32 cellular contexts compared by ENCODE assay signal in the genomic region with DNA sequence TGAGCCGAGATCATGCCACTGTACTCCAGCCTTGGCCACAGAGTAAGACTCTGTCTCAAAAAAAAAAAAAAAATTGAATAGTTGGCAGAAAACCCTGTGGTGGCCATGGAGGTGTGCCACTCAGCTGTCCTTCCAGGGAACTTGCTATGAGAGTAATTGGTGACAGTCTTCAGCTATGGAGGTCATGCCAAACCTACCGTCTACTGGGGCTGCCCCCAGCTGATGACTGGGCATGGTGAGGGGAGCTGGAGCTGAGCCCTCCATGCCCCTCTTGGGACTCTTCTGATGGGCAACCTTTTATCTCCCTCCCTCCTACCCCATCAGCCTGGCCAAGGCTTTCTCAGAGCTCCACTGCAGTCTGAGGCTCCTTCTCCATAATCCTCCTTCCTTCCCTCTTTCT.
"Had no signal": no experiment of that assay in that cellular context is flagged by ENCODE, and none has a peak within 500 bp of the region (broad histone marks: within the 10 kb centered on the region; RNA-seq: fewer than 3 reads in every experiment).

No MANE protein-coding gene starts in this region.

- H3K27ac ChIP-seq: adrenal gland, body of pancreas, colonic mucosa, epithelial cell of prostate had no signal

- ATAC-seq: activated CD4-positive, alpha-beta T cell treated with anti-CD3 and anti-CD28 coated beads for 36 hours; activated CD8-positive, alpha-beta memory T cell treated with anti-CD3 and anti-CD28 coated beads, Interleukin-2, amount 10 ng/mL, durations not matched to agents 7 days and 5 days; activated CD8-positive, alpha-beta T cell treated with anti-CD3 and anti-CD28 coated beads, Interleukin-2, amount 10 ng/mL, durations not matched to agents 7 days and 5 days; activated naive CD8-positive, alpha-beta T cell treated with anti-CD3 and anti-CD28 coated beads, Interleukin-2, amount 50 U/mL, for 24 hours; body of pancreas; esophagus mucosa had no signal

- FAIRE-seq: endometrium, endothelial cell of umbilical vein, frontal cortex had no signal

- H3K27ac Mint-ChIP-seq: activated CD4-positive, alpha-beta memory T cell treated with anti-CD3 and anti-CD28 coated beads for 36 hours; activated CD4-positive, alpha-beta T cell treated with anti-CD3 and anti-CD28 coated beads for 36 hours; activated CD4-positive, alpha-beta T cell treated with anti-CD3 and anti-CD28 coated beads, Interleukin-2, amount 10 ng/mL, durations not matched to agents 24 days and 14 days; activated CD8-positive, alpha-beta memory T cell treated with anti-CD3 and anti-CD28 coated beads, Interleukin-2, amount 10 ng/mL, durations not matched to agents 7 days and 5 days; activated CD8-positive, alpha-beta T cell treated with anti-CD3 and anti-CD28 coated beads, Interleukin-2, amount 10 ng/mL, durations not matched to agents 7 days and 5 days; activated naive CD4-positive, alpha-beta T cell treated with anti-CD3 and anti-CD28 coated beads for 36 hours; activated naive CD4-positive, alpha-beta T cell treated with anti-CD3 and anti-CD28 coated beads, Interleukin-2, amount 50 U/mL, for 24 hours; activated naive CD8-positive, alpha-beta T cell treated with anti-CD3 and anti-CD28 coated beads for 36 hours; activated naive CD8-positive, alpha-beta T cell treated with anti-CD3 and anti-CD28 coated beads, Interleukin-2, amount 50 U/mL, for 24 hours; activated T-helper 1 cell treated with anti-CD3 and anti-CD28 coated beads, Interleukin-12 subunit alpha, Interleukin-12 subunit beta, Interleukin-2, Interleukin-4 antibody, amounts not matched to agents 30 ng/mL and 10 ng/mL and 1 ng/mL, durations not matched to agents 14 hours and 24 hours and 36 hours; activated T-helper 2 cell treated with anti-CD3 and anti-CD28 coated beads, Interferon-gamma antibody, Interleukin-2, Interleukin-4, amounts not matched to agents 10 μg/mL and 5 μg/mL and 100 μg/mL, durations not matched to agents 14 hours and 24 hours and 36 hours had no signal

- H3K4me3 Mint-ChIP-seq: activated CD4-positive, alpha-beta memory T cell treated with anti-CD3 and anti-CD28 coated beads for 36 hours; activated CD4-positive, alpha-beta T cell treated with anti-CD3 and anti-CD28 coated beads for 36 hours; activated CD4-positive, alpha-beta T cell treated with anti-CD3 and anti-CD28 coated beads, Interleukin-2, amount 10 ng/mL, durations not matched to agents 24 days and 14 days; activated CD8-positive, alpha-beta memory T cell treated with anti-CD3 and anti-CD28 coated beads, Interleukin-2, amount 10 ng/mL, durations not matched to agents 7 days and 5 days; activated CD8-positive, alpha-beta T cell treated with anti-CD3 and anti-CD28 coated beads, Interleukin-2, amount 10 ng/mL, durations not matched to agents 7 days and 5 days; activated naive CD4-positive, alpha-beta T cell treated with anti-CD3 and anti-CD28 coated beads for 36 hours; activated naive CD4-positive, alpha-beta T cell treated with anti-CD3 and anti-CD28 coated beads, Interleukin-2, amount 50 U/mL, for 24 hours; activated naive CD8-positive, alpha-beta T cell treated with anti-CD3 and anti-CD28 coated beads for 36 hours; activated naive CD8-positive, alpha-beta T cell treated with anti-CD3 and anti-CD28 coated beads, Interleukin-2, amount 50 U/mL, for 24 hours; activated T-helper 1 cell treated with anti-CD3 and anti-CD28 coated beads, Interleukin-12 subunit alpha, Interleukin-12 subunit beta, Interleukin-2, Interleukin-4 antibody, amounts not matched to agents 30 ng/mL and 10 ng/mL and 1 ng/mL, durations not matched to agents 14 hours and 24 hours and 36 hours had no signal

- H3K36me3 ChIP-seq: adrenal gland, colonic mucosa had no signal

- H3K4me1 ChIP-seq: adrenal gland, body of pancreas, colonic mucosa had no signal

- DNase-seq: activated CD4-positive, alpha-beta memory T cell treated with anti-CD3 and anti-CD28 coated beads for 36 hours; activated CD4-positive, alpha-beta T cell treated with anti-CD3 and anti-CD28 coated beads for 36 hours; activated CD4-positive, alpha-beta T cell treated with anti-CD3 and anti-CD28 coated beads, Interleukin-2, amount 10 ng/mL, durations not matched to agents 24 days and 14 days; activated CD4-positive, CD25-positive, alpha-beta regulatory T cell; activated CD4-positive, CD25-positive, alpha-beta regulatory T cell treated with anti-CD3 and anti-CD28 coated beads, Interleukin-2, amount 50 U/mL, for 72 hours; activated CD8-positive, alpha-beta memory T cell treated with anti-CD3 and anti-CD28 coated beads, Interleukin-2, amount 10 ng/mL, durations not matched to agents 7 days and 5 days; activated CD8-positive, alpha-beta memory T cell treated with anti-CD3 and anti-CD28 coated beads, Interleukin-2, amount 50 U/mL, for 4 hours; activated CD8-positive, alpha-beta T cell treated with anti-CD3 and anti-CD28 coated beads, Interleukin-2, amount 10 ng/mL, durations not matched to agents 7 days and 5 days; activated effector memory CD4-positive, alpha-beta T cell treated with anti-CD3 and anti-CD28 coated beads, Interleukin-2, amount 50 U/mL, for 16 hours; activated naive CD4-positive, alpha-beta T cell treated with anti-CD3 and anti-CD28 coated beads for 36 hours; activated naive CD8-positive, alpha-beta T cell treated with anti-CD3 and anti-CD28 coated beads for 36 hours; activated naive CD8-positive, alpha-beta T cell treated with anti-CD3 and anti-CD28 coated beads, Interleukin-2, amount 50 U/mL, for 24 hours; activated T-cell treated with anti-CD3 and anti-CD28 coated beads, Interleukin-2, amount 50 U/mL, for 1 hour; activated T-cell treated with anti-CD3 and anti-CD28 coated beads, Interleukin-2, amount 50 U/mL, for 48 hours; adrenal gland; amygdala; aorta; body of pancreas; central memory CD4-positive, alpha-beta T cell; cerebellar nuclear complex; colonic mucosa; effector CD8-positive, alpha-beta T cell; foreskin fibroblast; T-helper 2 cell had no signal

- H3K4me1 Mint-ChIP-seq: activated CD4-positive, alpha-beta T cell treated with anti-CD3 and anti-CD28 coated beads for 36 hours; activated CD4-positive, alpha-beta T cell treated with anti-CD3 and anti-CD28 coated beads, Interleukin-2, amount 10 ng/mL, durations not matched to agents 24 days and 14 days; activated CD8-positive, alpha-beta memory T cell treated with anti-CD3 and anti-CD28 coated beads, Interleukin-2, amount 10 ng/mL, durations not matched to agents 7 days and 5 days; activated naive CD4-positive, alpha-beta T cell treated with anti-CD3 and anti-CD28 coated beads, Interleukin-2, amount 50 U/mL, for 24 hours; activated naive CD8-positive, alpha-beta T cell treated with anti-CD3 and anti-CD28 coated beads for 36 hours; activated naive CD8-positive, alpha-beta T cell treated with anti-CD3 and anti-CD28 coated beads, Interleukin-2, amount 50 U/mL, for 24 hours had no signal

- H3K27me3 Mint-ChIP-seq: activated CD4-positive, alpha-beta T cell treated with anti-CD3 and anti-CD28 coated beads, Interleukin-2, amount 10 ng/mL, durations not matched to agents 24 days and 14 days; activated CD8-positive, alpha-beta memory T cell treated with anti-CD3 and anti-CD28 coated beads, Interleukin-2, amount 10 ng/mL, durations not matched to agents 7 days and 5 days; activated naive CD8-positive, alpha-beta T cell treated with anti-CD3 and anti-CD28 coated beads for 36 hours; activated naive CD8-positive, alpha-beta T cell treated with anti-CD3 and anti-CD28 coated beads, Interleukin-2, amount 50 U/mL, for 24 hours had no signal

- H3K9me3 ChIP-seq: adrenal gland, colonic mucosa had no signal

- H3K36me3 Mint-ChIP-seq: activated CD8-positive, alpha-beta memory T cell treated with anti-CD3 and anti-CD28 coated beads, Interleukin-2, amount 10 ng/mL, durations not matched to agents 7 days and 5 days; activated naive CD4-positive, alpha-beta T cell treated with anti-CD3 and anti-CD28 coated beads, Interleukin-2, amount 50 U/mL, for 24 hours; activated naive CD8-positive, alpha-beta T cell treated with anti-CD3 and anti-CD28 coated beads for 36 hours had no signal

- H3K4me3 ChIP-seq: adrenal gland, body of pancreas, colonic mucosa had no signal

- H3K9me3 Mint-ChIP-seq: activated CD4-positive, alpha-beta T cell treated with anti-CD3 and anti-CD28 coated beads, Interleukin-2, amount 10 ng/mL, durations not matched to agents 24 days and 14 days had no signal

- H3K27me3 ChIP-seq: adrenal gland, body of pancreas, colonic mucosa had no signal
